1 cellular context compared by ENCODE assay signal in genomic region chr6:156780117-156780641, GRCh38.
A peak's percentile ranks its signal among the peaks of the same experiment; 100 is the strongest.
TF ChIP-seq lines count a peak whose summit lies in the region.

No MANE protein-coding gene starts in this region.

TF ChIP-seq in HepG2, 621 proteins besides CTCF, POLR2A, EP300 and RAD21 (continued from another document):
- TF ChIP-seq RXRB (CRISPR knock-in tag; IDR thresholded peaks at IDR 0.05; ENCODE audit: borderline replicate concordance) (no peak), ZBTB21 (CRISPR knock-in tag; IDR thresholded peaks at IDR 0.05) (no peak), FOXJ3 (CRISPR knock-in tag; IDR thresholded peaks at IDR 0.05; ENCODE audit: borderline replicate concordance) (0 out of 2 replicates have a peak, but pooled peaks have one; percentile 50), ZNF850 (CRISPR knock-in tag; conservative IDR thresholded peaks at IDR 0.05) (no peak), NFYC (CRISPR knock-in tag; IDR thresholded peaks at IDR 0.05) (peak; percentile 82), ZNF883 (CRISPR knock-in tag; IDR thresholded peaks at IDR 0.05; ENCODE audit: not compliant biosample characterization) (no peak), CREB1 (IDR thresholded peaks at IDR 0.05) (0 out of 2 replicates have a peak, but pooled peaks have one; percentile 15), CREB1 (CRISPR knock-in tag; IDR thresholded peaks at IDR 0.05) (peak; percentile 73), POLR2AphosphoS5 (IDR thresholded peaks at IDR 0.05; ENCODE audit: low read depth, low read length) (peak; percentile 75), MNT (IDR thresholded peaks at IDR 0.05) (no peak), GTF2F1 (IDR thresholded peaks at IDR 0.05; ENCODE audit: low read length) (no peak), ZNF143 (CRISPR knock-in tag; IDR thresholded peaks at IDR 0.05) (no peak), MAFK (conservative IDR thresholded peaks at IDR 0.05 in 1 of 2, IDR thresholded peaks at IDR 0.05 in 1 of 2; ENCODE audit: low read length in 2 of 2) (peak in 1 of 2 experiments; percentile 45; a peak in 2 of 4 replicates)
- TF ChIP-seq, protein P1, sequence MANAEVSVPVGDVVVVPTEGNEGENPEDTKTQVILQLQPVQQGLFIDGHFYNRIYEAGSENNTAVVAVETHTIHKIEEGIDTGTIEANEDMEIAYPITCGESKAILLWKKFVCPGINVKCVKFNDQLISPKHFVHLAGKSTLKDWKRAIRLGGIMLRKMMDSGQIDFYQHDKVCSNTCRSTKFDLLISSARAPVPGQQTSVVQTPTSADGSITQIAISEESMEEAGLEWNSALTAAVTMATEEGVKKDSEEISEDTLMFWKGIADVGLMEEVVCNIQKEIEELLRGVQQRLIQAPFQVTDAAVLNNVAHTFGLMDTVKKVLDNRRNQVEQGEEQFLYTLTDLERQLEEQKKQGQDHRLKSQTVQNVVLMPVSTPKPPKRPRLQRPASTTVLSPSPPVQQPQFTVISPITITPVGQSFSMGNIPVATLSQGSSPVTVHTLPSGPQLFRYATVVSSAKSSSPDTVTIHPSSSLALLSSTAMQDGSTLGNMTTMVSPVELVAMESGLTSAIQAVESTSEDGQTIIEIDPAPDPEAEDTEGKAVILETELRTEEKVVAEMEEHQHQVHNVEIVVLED (CRISPR knock-in tag; IDR thresholded peaks at IDR 0.05; ENCODE audit: borderline replicate concordance): peak; percentile 24; the same call in 1 of the 2 replicates
- TF ChIP-seq, protein P2, sequence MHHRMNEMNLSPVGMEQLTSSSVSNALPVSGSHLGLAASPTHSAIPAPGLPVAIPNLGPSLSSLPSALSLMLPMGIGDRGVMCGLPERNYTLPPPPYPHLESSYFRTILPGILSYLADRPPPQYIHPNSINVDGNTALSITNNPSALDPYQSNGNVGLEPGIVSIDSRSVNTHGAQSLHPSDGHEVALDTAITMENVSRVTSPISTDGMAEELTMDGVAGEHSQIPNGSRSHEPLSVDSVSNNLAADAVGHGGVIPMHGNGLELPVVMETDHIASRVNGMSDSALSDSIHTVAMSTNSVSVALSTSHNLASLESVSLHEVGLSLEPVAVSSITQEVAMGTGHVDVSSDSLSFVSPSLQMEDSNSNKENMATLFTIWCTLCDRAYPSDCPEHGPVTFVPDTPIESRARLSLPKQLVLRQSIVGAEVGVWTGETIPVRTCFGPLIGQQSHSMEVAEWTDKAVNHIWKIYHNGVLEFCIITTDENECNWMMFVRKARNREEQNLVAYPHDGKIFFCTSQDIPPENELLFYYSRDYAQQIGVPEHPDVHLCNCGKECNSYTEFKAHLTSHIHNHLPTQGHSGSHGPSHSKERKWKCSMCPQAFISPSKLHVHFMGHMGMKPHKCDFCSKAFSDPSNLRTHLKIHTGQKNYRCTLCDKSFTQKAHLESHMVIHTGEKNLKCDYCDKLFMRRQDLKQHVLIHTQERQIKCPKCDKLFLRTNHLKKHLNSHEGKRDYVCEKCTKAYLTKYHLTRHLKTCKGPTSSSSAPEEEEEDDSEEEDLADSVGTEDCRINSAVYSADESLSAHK (CRISPR knock-in tag; IDR thresholded peaks at IDR 0.05; ENCODE audit: borderline replicate concordance): no peak
- TF ChIP-seq, protein P3, sequence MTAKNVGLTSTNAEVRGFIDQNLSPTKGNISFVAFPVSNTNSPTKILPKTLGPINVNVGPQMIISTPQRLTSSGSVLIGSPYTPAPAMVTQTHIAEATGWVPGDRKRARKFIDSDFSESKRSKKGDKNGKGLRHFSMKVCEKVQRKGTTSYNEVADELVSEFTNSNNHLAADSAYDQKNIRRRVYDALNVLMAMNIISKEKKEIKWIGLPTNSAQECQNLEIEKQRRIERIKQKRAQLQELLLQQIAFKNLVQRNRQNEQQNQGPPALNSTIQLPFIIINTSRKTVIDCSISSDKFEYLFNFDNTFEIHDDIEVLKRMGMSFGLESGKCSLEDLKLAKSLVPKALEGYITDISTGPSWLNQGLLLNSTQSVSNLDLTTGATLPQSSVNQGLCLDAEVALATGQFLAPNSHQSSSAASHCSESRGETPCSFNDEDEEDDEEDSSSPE (CRISPR knock-in tag; IDR thresholded peaks at IDR 0.05): peak; percentile 93
